ENCODE assay signal across 10 cellular contexts in genomic region chr2:230869691-230870543, GRCh38. TPM values are rescaled to one million over a fixed set of nuclear protein-coding genes. Genes with fewer than 3 reads are reported as not detected.
A peak's percentile ranks its signal among the peaks of the same experiment; 100 is the strongest.
DNase-seq lines count a peak whose midpoint lies in the region; ATAC-seq and TF ChIP-seq lines count a peak whose summit lies in the region.
"Had no signal": no experiment of that assay in that cellular context is flagged by ENCODE, and none has a peak within 500 bp of the region (broad histone marks: within the 10 kb centered on the region; RNA-seq: fewer than 3 reads in every experiment).

No MANE protein-coding gene starts in this region.

- no peak for TF ChIP-seq EP300 in esophagus muscularis mucosa (IDR thresholded peaks at IDR 0.05)

- DNase-seq in MM.1S = peak; percentile 74
- DNase-seq in esophagus muscularis mucosa (ENCODE audit: extremely low spot score) = no peak
- no peak for DNase-seq in stimulated activated naive CD4-positive, alpha-beta T cell treated with Interleukin-2 at 50 U/mL for 16 hours (lab: John Stamatoyannopoulos, UW)
- no peak for DNase-seq in activated CD4-positive, alpha-beta T cell treated with anti-CD3 and anti-CD28 coated beads for 4 hours
- DNase-seq: activated T-cell treated with anti-CD3 and anti-CD28 coated beads for 4 hours, NCI-H526 treated with DMSO at 0.1 percent for 48 hours had no signal

- peaks cover 91% of the 10 kb centered on the region for H3K79me2 ChIP-seq in MM.1S (ENCODE audit: low read length)
- H3K79me2 ChIP-seq in parathyroid adenoma = peaks cover 8% of the 10 kb centered on the region

- H3K27ac ChIP-seq in MM.1S (ENCODE audit: low read length) = peak overlapping the region; percentile 96
- H3K27ac ChIP-seq in esophagus muscularis mucosa (replicated peaks in 1 of 4) = peak overlapping the region; percentile 68 to 81 (median 80)
- peak overlapping the region; percentile 85 for H3K27ac ChIP-seq in parathyroid adenoma

- TF ChIP-seq CTCF in MM.1S (IDR thresholded peaks at IDR 0.05; ENCODE audit: low read length) (no peak), esophagus muscularis mucosa (IDR thresholded peaks at IDR 0.05) (no peak), parathyroid adenoma (IDR thresholded peaks at IDR 0.05) (no peak)

- H3K27me3 ChIP-seq in MM.1S (replicated peaks; ENCODE audit: insufficient read depth, low read length) = no peaks in the 10 kb centered on the region
- no peaks in the 10 kb centered on the region for H3K27me3 ChIP-seq in esophagus muscularis mucosa
- no peaks in the 10 kb centered on the region for H3K27me3 ChIP-seq in parathyroid adenoma (ENCODE audit: control insufficient read depth, insufficient read depth, low read length)

- ATAC-seq in HG02938 (IDR thresholded peaks at IDR 0.05; ENCODE audit: unreplicated experiment) (no peak), HG03469 (IDR thresholded peaks at IDR 0.05; ENCODE audit: unreplicated experiment) (no peak)

- no peak for TF ChIP-seq POLR2A in esophagus muscularis mucosa (IDR thresholded peaks at IDR 0.05; ENCODE audit: low read depth)

- H4K20me1 ChIP-seq in MM.1S (ENCODE audit: insufficient read depth, low read length) = no peaks in the 10 kb centered on the region

- peak overlapping the region; percentile 30; the same call in 1 of the 2 replicates for H3K4me3 ChIP-seq in GM08714 (ENCODE audit: low read length)
- peak overlapping the region; percentile 63 for H3K4me3 ChIP-seq in MM.1S (ENCODE audit: low read length)
- H3K4me3 ChIP-seq in esophagus muscularis mucosa = peak overlapping the region in 1 of 4 donors; percentile 10
- no peak overlapping the region for H3K4me3 ChIP-seq in parathyroid adenoma (ENCODE audit: low read depth, low read length)

- H2AFZ ChIP-seq in MM.1S (ENCODE audit: low read length) (no peak overlapping the region), parathyroid adenoma (peak overlapping the region; percentile 61)

- H3K4me2 ChIP-seq in MM.1S (ENCODE audit: low read depth, low read length) = peak overlapping the region; percentile 100
- H3K4me2 ChIP-seq in parathyroid adenoma (ENCODE audit: low read length) = no peak overlapping the region

- WGBS in esophagus muscularis mucosa = 65% methylated on average over 9 of the region's 18 CpGs

- no peaks in the 10 kb centered on the region for H3K9me2 ChIP-seq in MM.1S (replicated peaks; ENCODE audit: insufficient read depth, low read length)

- intact Hi-C loops in esophagus muscularis mucosa (cut with DNase I) = no loop called here

- H3K9me3 ChIP-seq in MM.1S (replicated peaks; ENCODE audit: insufficient read depth, low read length) = no peaks in the 10 kb centered on the region
- H3K9me3 ChIP-seq in esophagus muscularis mucosa = no peaks in the 10 kb centered on the region
- H3K9me3 ChIP-seq in parathyroid adenoma (ENCODE audit: control insufficient read depth, low read length) = no peaks in the 10 kb centered on the region

- peak overlapping the region; percentile 86 for H3K9ac ChIP-seq in MM.1S (ENCODE audit: low read length)
- peak overlapping the region; percentile 24 for H3K9ac ChIP-seq in parathyroid adenoma

- H3K4me1 ChIP-seq in MM.1S (ENCODE audit: low read length) = peaks cover 49% of the 10 kb centered on the region
- peaks cover 52 to 96% (median 93%) of the 10 kb centered on the region in 4 donors for H3K4me1 ChIP-seq in esophagus muscularis mucosa
- peaks cover 33% of the 10 kb centered on the region for H3K4me1 ChIP-seq in parathyroid adenoma

- H3K36me3 ChIP-seq in MM.1S (replicated peaks; ENCODE audit: insufficient read depth, low read length) (no peaks in the 10 kb centered on the region; the same call in 1 of the 2 replicates), esophagus muscularis mucosa (peaks cover 0 to 9% (median 2%) of the 10 kb centered on the region in 4 donors), parathyroid adenoma (ENCODE audit: control insufficient read depth, insufficient read depth, low read length) (no peaks in the 10 kb centered on the region)

- peaks cover 92% of the 10 kb centered on the region for H3F3A ChIP-seq in MM.1S (ENCODE audit: insufficient read depth, low read length)

RNA-seq across cellular contexts. Expression of gene ITM2C, which starts 5.2 kb away (rescaled TPM):
- 100 to 1,000 TPM in 2 of 4 donors, 10 to 100 TPM in 2; 84.0 to 145 (median 101) TPM for total RNA-seq in esophagus muscularis mucosa

RNA-seq across cellular contexts. Expression of gene GPR55, which starts 55.1 kb away (rescaled TPM):
- under 1 TPM in 2 of 4 donors, not detected in 2; 0.29 to 0.42 TPM for total RNA-seq in esophagus muscularis mucosa
